1 cellular context compared by ENCODE assay signal in genomic region chr11:62923634-62924411, GRCh38.
TF ChIP-seq lines count a peak whose summit lies in the region.

No MANE protein-coding gene starts in this region.

TF ChIP-seq in A549, 52 proteins besides CTCF, POLR2A, EP300 and RAD21 (continued from another document):
- TF ChIP-seq, protein P1, sequence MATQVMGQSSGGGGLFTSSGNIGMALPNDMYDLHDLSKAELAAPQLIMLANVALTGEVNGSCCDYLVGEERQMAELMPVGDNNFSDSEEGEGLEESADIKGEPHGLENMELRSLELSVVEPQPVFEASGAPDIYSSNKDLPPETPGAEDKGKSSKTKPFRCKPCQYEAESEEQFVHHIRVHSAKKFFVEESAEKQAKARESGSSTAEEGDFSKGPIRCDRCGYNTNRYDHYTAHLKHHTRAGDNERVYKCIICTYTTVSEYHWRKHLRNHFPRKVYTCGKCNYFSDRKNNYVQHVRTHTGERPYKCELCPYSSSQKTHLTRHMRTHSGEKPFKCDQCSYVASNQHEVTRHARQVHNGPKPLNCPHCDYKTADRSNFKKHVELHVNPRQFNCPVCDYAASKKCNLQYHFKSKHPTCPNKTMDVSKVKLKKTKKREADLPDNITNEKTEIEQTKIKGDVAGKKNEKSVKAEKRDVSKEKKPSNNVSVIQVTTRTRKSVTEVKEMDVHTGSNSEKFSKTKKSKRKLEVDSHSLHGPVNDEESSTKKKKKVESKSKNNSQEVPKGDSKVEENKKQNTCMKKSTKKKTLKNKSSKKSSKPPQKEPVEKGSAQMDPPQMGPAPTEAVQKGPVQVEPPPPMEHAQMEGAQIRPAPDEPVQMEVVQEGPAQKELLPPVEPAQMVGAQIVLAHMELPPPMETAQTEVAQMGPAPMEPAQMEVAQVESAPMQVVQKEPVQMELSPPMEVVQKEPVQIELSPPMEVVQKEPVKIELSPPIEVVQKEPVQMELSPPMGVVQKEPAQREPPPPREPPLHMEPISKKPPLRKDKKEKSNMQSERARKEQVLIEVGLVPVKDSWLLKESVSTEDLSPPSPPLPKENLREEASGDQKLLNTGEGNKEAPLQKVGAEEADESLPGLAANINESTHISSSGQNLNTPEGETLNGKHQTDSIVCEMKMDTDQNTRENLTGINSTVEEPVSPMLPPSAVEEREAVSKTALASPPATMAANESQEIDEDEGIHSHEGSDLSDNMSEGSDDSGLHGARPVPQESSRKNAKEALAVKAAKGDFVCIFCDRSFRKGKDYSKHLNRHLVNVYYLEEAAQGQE (IDR thresholded peaks at IDR 0.05) = no peak
- TF ChIP-seq FOSB (CRISPR knock-in tag; IDR thresholded peaks at IDR 0.05) (no peak), FOSL2 (IDR thresholded peaks at IDR 0.05) (no peak), FOSL2 (CRISPR knock-in tag; IDR thresholded peaks at IDR 0.05) (no peak), NR3C1 (IDR thresholded peaks at IDR 0.05) (no peak)
